In the genomic region with DNA sequence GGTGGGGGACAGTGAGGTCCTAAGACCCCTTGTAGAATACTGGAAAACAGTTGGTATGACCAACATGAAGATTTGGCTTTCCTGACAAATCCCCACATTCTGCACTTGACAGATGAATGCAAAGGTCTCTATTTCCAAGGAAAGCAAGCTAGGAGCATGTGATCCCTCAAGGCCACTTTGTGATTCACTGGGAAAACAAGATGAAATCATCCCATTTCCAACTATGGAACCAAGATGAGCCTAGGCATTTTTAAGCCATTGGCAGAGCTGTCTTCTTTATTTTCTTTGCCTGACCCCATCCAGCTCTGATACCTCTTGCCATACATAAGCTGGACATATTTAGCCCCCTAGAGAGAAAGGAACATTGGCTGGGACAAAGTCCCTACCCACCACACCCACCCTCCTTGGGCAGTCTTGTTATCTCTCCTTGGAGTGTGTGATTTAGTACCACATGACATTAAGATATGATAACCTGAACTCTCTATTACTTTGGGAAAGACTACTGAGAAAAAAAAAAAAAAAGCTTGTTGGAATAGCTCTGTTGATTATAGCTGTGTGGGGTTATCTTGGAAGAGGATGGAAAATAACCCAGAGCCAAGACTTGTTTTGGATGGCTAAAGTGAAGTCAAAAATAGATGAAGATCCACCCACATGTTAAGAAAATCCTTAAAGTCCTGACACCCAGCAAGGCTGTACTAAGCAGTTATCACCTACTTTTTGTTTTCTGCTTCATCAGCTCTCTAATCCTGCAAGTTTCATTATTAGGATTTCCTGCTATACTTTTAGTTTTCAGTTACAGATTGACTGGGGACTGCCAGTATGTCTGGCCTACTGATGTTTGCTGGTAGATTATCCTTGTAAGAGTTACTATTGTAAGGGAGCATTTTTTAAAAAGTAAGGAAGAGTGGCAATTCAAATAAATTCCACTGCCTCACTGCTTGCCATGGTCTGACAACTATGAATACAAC, we compare ENCODE assay signal across 11 cellular contexts.
DNase-seq lines count a peak whose midpoint lies in the region; ATAC-seq and TF ChIP-seq lines count a peak whose summit lies in the region.
"Had no signal": no experiment of that assay in that cellular context is flagged by ENCODE, and none has a peak within 500 bp of the region (broad histone marks: within the 10 kb centered on the region; RNA-seq: fewer than 3 reads in every experiment).

No MANE protein-coding gene starts in this region.

- peaks cover 12% of the 10 kb centered on the region for H3K4me1 Mint-ChIP-seq in activated T-helper 17 cell treated with anti-CD3 and anti-CD28 coated beads, Interleukin-2, amount 50 U/mL, for 72 hours
- H3K4me1 Mint-ChIP-seq in HFFc6 (ENCODE audit: low read depth): peaks cover 30% of the 10 kb centered on the region

- peak overlapping the region; percentile 15 for H3K4me3 Mint-ChIP-seq in activated T-helper 17 cell treated with anti-CD3 and anti-CD28 coated beads, Interleukin-2, amount 50 U/mL, for 72 hours
- H3K4me3 Mint-ChIP-seq in HFFc6: no peak overlapping the region

- no peaks in the 10 kb centered on the region for H3K36me3 Mint-ChIP-seq in activated T-helper 17 cell treated with anti-CD3 and anti-CD28 coated beads, Interleukin-2, amount 50 U/mL, for 72 hours (ENCODE audit: low read depth)
- H3K36me3 Mint-ChIP-seq in HFFc6 (ENCODE audit: low read depth): no peaks in the 10 kb centered on the region

- no peaks in the 10 kb centered on the region for H3K9me3 Mint-ChIP-seq in activated T-helper 17 cell treated with anti-CD3 and anti-CD28 coated beads, Interleukin-2, amount 50 U/mL, for 72 hours
- no peaks in the 10 kb centered on the region for H3K9me3 Mint-ChIP-seq in HFFc6

- ATAC-seq in Right ventricle myocardium inferior (peak; percentile 31), HG03039 (IDR thresholded peaks at IDR 0.05; ENCODE audit: unreplicated experiment) (peak; percentile 73), aorta (ENCODE audit: low FRiP score) (peak; percentile 36)
- ATAC-seq in activated T-helper 17 cell treated with anti-CD3 and anti-CD28 coated beads, Interleukin-2, amount 50 U/mL, for 72 hours (replicated peaks): peak; percentile 93
- ATAC-seq: foreskin keratinocyte had no signal

- no peak overlapping the region for H3K27ac ChIP-seq in aorta (ENCODE audit: low read depth in 1 of 2, low read length in 2 of 2)
- H3K27ac ChIP-seq: BLaER1 treated with 17β-estradiol and CSF1 and Interleukin-3, amounts not matched to agents 10 nM and 100 nM; foreskin keratinocyte had no signal

- H3K27me3 ChIP-seq in aorta (ENCODE audit: control insufficient read depth in 1 of 2, insufficient read depth in 2 of 2, low read length in 1 of 2): no peaks in the 10 kb centered on the region
- H3K27me3 ChIP-seq: BLaER1 treated with 17β-estradiol and CSF1 and Interleukin-3, amounts not matched to agents 10 nM and 100 nM; foreskin keratinocyte had no signal

- no peak for TF ChIP-seq CTCF in HFFc6 (IDR thresholded peaks at IDR 0.05)

- no peak for DNase-seq in Right ventricle myocardium inferior (ENCODE audit: missing footprints)
- no peak for DNase-seq in cardiac septum (ENCODE audit: low spot score)
- no peak for DNase-seq in aorta
- DNase-seq in HFFc6: no peak
- no peak for DNase-seq in cerebellum (ENCODE audit: low spot score)
- DNase-seq in NCI-H446 (lab: John Stamatoyannopoulos, UW): no peak
- DNase-seq: foreskin keratinocyte, nucleus accumbens had no signal

- no peaks in the 10 kb centered on the region for H3K27me3 Mint-ChIP-seq in activated T-helper 17 cell treated with anti-CD3 and anti-CD28 coated beads, Interleukin-2, amount 50 U/mL, for 72 hours
- H3K27me3 Mint-ChIP-seq in HFFc6 (ENCODE audit: insufficient read depth): no peaks in the 10 kb centered on the region

- H3K36me3 ChIP-seq in aorta (ENCODE audit: control insufficient read depth in 1 of 2, insufficient read depth in 2 of 2, low read length in 1 of 2): no peaks in the 10 kb centered on the region
- H3K36me3 ChIP-seq: BLaER1 treated with 17β-estradiol and CSF1 and Interleukin-3, amounts not matched to agents 10 nM and 100 nM had no signal

- peaks cover 0 to 2% of the 10 kb centered on the region in 2 donors for H3K4me1 ChIP-seq in aorta (ENCODE audit: control insufficient read depth in 1 of 2, insufficient read depth in 2 of 2, low read length in 2 of 2)

- H3K9me3 ChIP-seq in aorta (ENCODE audit: control insufficient read depth, low read length): no peaks in the 10 kb centered on the region
- H3K9me3 ChIP-seq: BLaER1 treated with 17β-estradiol and CSF1 and Interleukin-3, amounts not matched to agents 10 nM and 100 nM had no signal

- no peak overlapping the region for H3K4me3 ChIP-seq in aorta (ENCODE audit: low read length in 2 of 2)
- H3K4me3 ChIP-seq: BLaER1 treated with 17β-estradiol and CSF1 and Interleukin-3, amounts not matched to agents 10 nM and 100 nM had no signal

- intact Hi-C loops in Right ventricle myocardium inferior (cut with DNase I) (loop anchor here (1.0 kb wide), 1 partner anchor 21 kb away; no protein-coding TSS in a partner anchor), cardiac septum (cut with DNase I) (loop anchor here (5.0 kb wide), 2 partner anchors 239 to 499 kb away; no protein-coding TSS in a partner anchor), aorta (cut with DNase I) (no loop called here)

- H3K27ac Mint-ChIP-seq in activated T-helper 17 cell treated with anti-CD3 and anti-CD28 coated beads, Interleukin-2, amount 50 U/mL, for 72 hours: peak overlapping the region; percentile 31
- H3K27ac Mint-ChIP-seq in HFFc6: no peak overlapping the region

Comparison
In these comparisons a context has a peak if more than half of its experiments do, and no peak if none do; other contexts are left out.
1. ATAC-seq: peak in every context shown above with its lines; median percentile 93 in activated T-helper 17 cell treated with anti-CD3 and anti-CD28 coated beads, Interleukin-2, amount 50 U/mL, for 72 hours; 73 in HG03039; 36 in aorta; 31 in Right ventricle myocardium inferior.
2. intact Hi-C loops: an anchor here in Right ventricle myocardium inferior (1.0 kb wide) and cardiac septum (5.0 kb wide); none called in aorta.